Comparison of ENCODE assay signal across 22 cellular contexts in the genomic region with DNA sequence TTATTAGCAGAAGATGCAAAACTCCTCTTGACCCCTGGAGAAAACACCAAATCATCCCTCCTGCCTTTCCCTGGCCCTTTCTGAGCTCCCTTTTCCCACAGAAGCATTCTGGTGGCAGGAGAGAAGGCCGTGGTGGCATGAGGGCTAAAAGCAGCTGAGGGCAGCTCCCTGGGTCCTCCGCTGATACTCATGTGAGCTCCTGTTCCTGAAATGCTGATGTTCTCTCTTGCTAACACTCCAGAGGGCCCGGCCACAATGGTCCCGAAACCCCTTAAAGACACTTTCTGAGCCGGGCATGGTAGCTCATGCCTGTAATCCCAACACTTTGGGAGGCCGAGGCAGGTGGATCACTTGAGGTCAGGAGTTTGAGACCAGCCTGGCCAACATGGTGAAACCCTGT.
A peak's percentile ranks its signal among the peaks of the same experiment; 100 is the strongest.
DNase-seq lines count a peak whose midpoint lies in the region; ATAC-seq and TF ChIP-seq lines count a peak whose summit lies in the region.
"Had no signal": no experiment of that assay in that cellular context is flagged by ENCODE, and none has a peak within 500 bp of the region (broad histone marks: within the 10 kb centered on the region; RNA-seq: fewer than 3 reads in every experiment).

No MANE protein-coding gene starts in this region.

- 92 to 95% methylated on average over 6 of the region's 6 CpGs for WGBS in sigmoid colon, 2 donors

- H3K27ac ChIP-seq in sigmoid colon = no peak overlapping the region
- H3K27ac ChIP-seq: 22Rv1 had no signal

- no peak for TF ChIP-seq POLR2A in sigmoid colon (IDR thresholded peaks at IDR 0.05)

- DNase-seq in activated CD8-positive, alpha-beta memory T cell treated with anti-CD3 and anti-CD28 coated beads, Interleukin-2, amount 50 U/mL, for 48 hours = peak; percentile 25
- no peak for DNase-seq in activated CD8-positive, alpha-beta memory T cell treated with anti-CD3 and anti-CD28 coated beads for 24 hours
- DNase-seq in mesenteric fat pad (ENCODE audit: low spot score) (peak; percentile 73), sigmoid colon (peak; percentile 22), NK-92 (lab: John Stamatoyannopoulos, UW; ENCODE audit: unreplicated experiment) (no peak), mucosa of descending colon (no peak)
- DNase-seq: AML-193; C1 segment of cervical spinal cord; CD4-positive, alpha-beta memory T cell; CD4-positive, CD25-positive, alpha-beta regulatory T cell; CD8-positive, alpha-beta memory T cell; COR-L47; DMS 273 treated with DMSO at 0.1 percent for 48 hours; DMS153; DMS53; DMS79; DND-41; EL; GDM1 had no signal

- no peaks in the 10 kb centered on the region for H3K4me1 ChIP-seq in sigmoid colon
- H3K4me1 ChIP-seq in mucosa of descending colon (ENCODE audit: low read depth) = peaks cover 14% of the 10 kb centered on the region

- H3K4me3 ChIP-seq in sigmoid colon (no peak overlapping the region), mucosa of descending colon (no peak overlapping the region)
- H3K4me3 ChIP-seq: A549, GM12878 had no signal

- H3K27me3 ChIP-seq in sigmoid colon = no peaks in the 10 kb centered on the region

- H3K9me3 ChIP-seq in sigmoid colon (no peaks in the 10 kb centered on the region), mucosa of descending colon (no peaks in the 10 kb centered on the region)

- H3K36me3 ChIP-seq in sigmoid colon (no peaks in the 10 kb centered on the region), mucosa of descending colon (ENCODE audit: low read depth) (no peaks in the 10 kb centered on the region)

- TF ChIP-seq EP300 in sigmoid colon (IDR thresholded peaks at IDR 0.05) = no peak

- TF ChIP-seq CTCF in sigmoid colon (IDR thresholded peaks at IDR 0.05) (no peak), mucosa of descending colon (IDR thresholded peaks at IDR 0.05) (no peak)

- no peak for ATAC-seq in mucosa of descending colon
- ATAC-seq: A549, GM12878 had no signal

- intact Hi-C loops in sigmoid colon (cut with DNase I) = no loop called here
- intact Hi-C loops in mucosa of descending colon (cut with DNase I, micrococcal nuclease) = no loop called here

Comparison
In these comparisons a context has a peak if more than half of its experiments do, and no peak if none do; other contexts are left out.
1. DNase-seq: peak in activated CD8-positive, alpha-beta memory T cell treated with anti-CD3 and anti-CD28 coated beads, Interleukin-2, amount 50 U/mL, for 48 hours (single experiment), mesenteric fat pad (single experiment) and sigmoid colon (single experiment); none in activated CD8-positive, alpha-beta memory T cell treated with anti-CD3 and anti-CD28 coated beads for 24 hours (single experiment), NK-92 (single experiment) and mucosa of descending colon (0 of 3).